ENCODE assay signal across 28 cellular contexts in genomic region chr5:329758-330149, GRCh38.
"Had no signal": no experiment of that assay in that cellular context is flagged by ENCODE, and none has a peak within 500 bp of the region (broad histone marks: within the 10 kb centered on the region; RNA-seq: fewer than 3 reads in every experiment).

No MANE protein-coding gene starts in this region.

- H3K4me3 Mint-ChIP-seq: activated CD4-positive, alpha-beta T cell treated with anti-CD3 and anti-CD28 coated beads, Interleukin-2, amount 10 ng/mL, durations not matched to agents 7 days and 5 days; activated CD8-positive, alpha-beta memory T cell treated with anti-CD3 and anti-CD28 coated beads, Interleukin-2, amount 10 ng/mL, durations not matched to agents 7 days and 5 days; activated CD8-positive, alpha-beta T cell treated with anti-CD3 and anti-CD28 coated beads, Interleukin-2, amount 10 ng/mL, durations not matched to agents 7 days and 5 days; activated naive CD8-positive, alpha-beta T cell; mesothelial cell of epicardium; naive B cell; nephron progenitor cell; stimulated activated effector memory CD8-positive, alpha-beta T cell treated with anti-CD3 and anti-CD28 coated beads, Interleukin-12 subunit alpha, Interleukin-12 subunit beta, amount 100 ng/mL, for 72 hours; stimulated activated naive CD8-positive, alpha-beta T cell treated with anti-CD3 and anti-CD28 coated beads, Interleukin-15, Interleukin-2, amounts not matched to agents 100 ng/mL and 50 ng/mL, for 24 hours; WTC11 had no signal

- ATAC-seq: activated CD8-positive, alpha-beta memory T cell treated with anti-CD3 and anti-CD28 coated beads, Interleukin-2, amount 10 ng/mL, durations not matched to agents 7 days and 5 days; activated CD8-positive, alpha-beta T cell treated with anti-CD3 and anti-CD28 coated beads, Interleukin-2, amount 10 ng/mL, durations not matched to agents 7 days and 5 days; body of pancreas; foreskin keratinocyte; heart left ventricle; psoas muscle; stimulated activated effector memory CD8-positive, alpha-beta T cell treated with anti-CD3 and anti-CD28 coated beads, Interleukin-12 subunit alpha, Interleukin-12 subunit beta, amount 100 ng/mL, for 72 hours; WTC11 had no signal

- H3K36me3 Mint-ChIP-seq: mesothelial cell of epicardium, naive B cell, WTC11 had no signal

- DNase-seq: activated CD4-positive, alpha-beta T cell treated with anti-CD3 and anti-CD28 coated beads for 1 hour; activated CD4-positive, alpha-beta T cell treated with anti-CD3 and anti-CD28 coated beads, Interleukin-2, amount 10 ng/mL, durations not matched to agents 7 days and 5 days; activated CD8-positive, alpha-beta memory T cell treated with anti-CD3 and anti-CD28 coated beads, Interleukin-2, amount 10 ng/mL, durations not matched to agents 7 days and 5 days; activated CD8-positive, alpha-beta T cell treated with anti-CD3 and anti-CD28 coated beads, Interleukin-2, amount 10 ng/mL, durations not matched to agents 7 days and 5 days; activated effector memory CD4-positive, alpha-beta T cell treated with Interleukin-2 at 50 U/mL for 16 hours; activated naive CD4-positive, alpha-beta T cell treated with Interleukin-2 at 50 U/mL for 16 hours; adrenal gland; aorta; body of pancreas; dermis blood vessel endothelial cell; effector CD4-positive, alpha-beta T cell; heart left ventricle; hypothalamus; naive B cell; nephron progenitor cell; psoas muscle; sigmoid colon; small intestine; stimulated activated CD4-positive, alpha-beta T cell treated with anti-CD3 and anti-CD28 coated beads, Interleukin-4, amount 100 ng/mL, for 24 hours; T-helper 9 cell; thyroid gland; upper lobe of left lung had no signal

- H3K27ac Mint-ChIP-seq: activated CD4-positive, alpha-beta T cell treated with anti-CD3 and anti-CD28 coated beads, Interleukin-2, amount 10 ng/mL, durations not matched to agents 7 days and 5 days; activated CD8-positive, alpha-beta memory T cell treated with anti-CD3 and anti-CD28 coated beads, Interleukin-2, amount 10 ng/mL, durations not matched to agents 7 days and 5 days; activated CD8-positive, alpha-beta T cell treated with anti-CD3 and anti-CD28 coated beads, Interleukin-2, amount 10 ng/mL, durations not matched to agents 7 days and 5 days; activated naive CD8-positive, alpha-beta T cell; mesothelial cell of epicardium; nephron progenitor cell; stimulated activated effector memory CD8-positive, alpha-beta T cell treated with anti-CD3 and anti-CD28 coated beads, Interleukin-12 subunit alpha, Interleukin-12 subunit beta, amount 100 ng/mL, for 72 hours; stimulated activated naive CD8-positive, alpha-beta T cell treated with anti-CD3 and anti-CD28 coated beads, Interleukin-15, Interleukin-2, amounts not matched to agents 100 ng/mL and 50 ng/mL, for 24 hours; WTC11 had no signal

- H3K4me1 Mint-ChIP-seq: mesothelial cell of epicardium, naive B cell, nephron progenitor cell, WTC11 had no signal

- H3K27me3 Mint-ChIP-seq: activated CD4-positive, alpha-beta T cell treated with anti-CD3 and anti-CD28 coated beads, Interleukin-2, amount 10 ng/mL, durations not matched to agents 7 days and 5 days; activated CD8-positive, alpha-beta memory T cell treated with anti-CD3 and anti-CD28 coated beads, Interleukin-2, amount 10 ng/mL, durations not matched to agents 7 days and 5 days had no signal

- H3K9me3 Mint-ChIP-seq: activated CD4-positive, alpha-beta T cell treated with anti-CD3 and anti-CD28 coated beads, Interleukin-2, amount 10 ng/mL, durations not matched to agents 7 days and 5 days; mesothelial cell of epicardium; naive B cell; nephron progenitor cell; stimulated activated naive CD8-positive, alpha-beta T cell treated with anti-CD3 and anti-CD28 coated beads, Interleukin-15, Interleukin-2, amounts not matched to agents 100 ng/mL and 50 ng/mL, for 24 hours; WTC11 had no signal
